ENCODE assay signal across 8 cellular contexts in the genomic region with DNA sequence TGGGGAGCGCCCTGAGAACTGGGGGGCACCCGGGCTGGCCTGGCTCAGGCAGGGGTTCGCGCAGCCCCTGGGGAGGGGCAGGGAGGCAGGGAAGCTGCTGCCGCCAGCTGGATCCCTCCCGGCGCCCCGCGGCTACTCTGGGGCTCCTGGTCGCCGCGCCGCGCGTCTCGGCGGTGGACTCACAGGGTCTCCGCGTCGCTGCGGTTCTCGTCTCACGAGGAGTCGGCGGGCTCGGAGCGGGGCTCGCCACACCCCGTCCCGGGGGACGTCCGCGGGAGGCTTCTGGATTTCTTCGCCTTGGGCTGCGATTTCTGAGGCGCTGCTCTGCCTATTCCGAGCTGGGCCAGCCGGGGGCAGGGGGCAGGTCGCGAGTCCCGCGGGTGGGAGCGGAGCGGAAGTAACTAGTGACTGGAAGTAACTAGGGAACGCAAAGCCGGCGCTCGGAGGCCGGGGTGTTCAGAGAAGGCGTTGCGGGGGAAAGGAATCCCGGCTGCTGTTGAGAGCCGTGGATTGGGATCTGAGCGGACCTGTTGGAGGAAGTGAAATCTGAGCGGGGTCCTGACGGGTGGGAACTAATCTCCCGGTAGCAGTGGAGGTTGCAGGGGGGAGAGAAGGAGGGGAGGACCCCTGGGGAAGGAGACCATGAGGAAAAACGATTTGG. TPM values are rescaled to one million over a fixed set of nuclear protein-coding genes. Genes with fewer than 3 reads are reported as not detected.
A peak's percentile ranks its signal among the peaks of the same experiment; 100 is the strongest.
DNase-seq lines count a peak whose midpoint lies in the region; ATAC-seq and TF ChIP-seq lines count a peak whose summit lies in the region.

No MANE protein-coding gene starts in this region.

- no peaks in the 10 kb centered on the region for H3K9me3 ChIP-seq in neuron (ENCODE audit: low read length)

- peak; percentile 48 for ATAC-seq in foreskin keratinocyte

- H3K4me3 ChIP-seq in neuron (ENCODE audit: low read length), result peak overlapping the region; percentile 68

- H3K4me1 ChIP-seq in foreskin keratinocyte, result no peaks in the 10 kb centered on the region
- peaks cover 10% of the 10 kb centered on the region for H3K4me1 ChIP-seq in neuron (ENCODE audit: insufficient read depth, low read length)

- H3K27me3 ChIP-seq in foreskin keratinocyte, result no peaks in the 10 kb centered on the region
- H3K27me3 ChIP-seq in neuron (ENCODE audit: insufficient read depth, low read length), result no peaks in the 10 kb centered on the region

- H3K27ac ChIP-seq in foreskin keratinocyte, result peak overlapping the region; percentile 67

- H3K36me3 ChIP-seq in neuron (ENCODE audit: insufficient read depth, low read length), result no peaks in the 10 kb centered on the region

- peak overlapping the region; percentile 88 for H2AFZ ChIP-seq in neuron (ENCODE audit: low read depth, low read length)

- DNase-seq in COR-L47 (lab: John Stamatoyannopoulos, UW) (peak; percentile 60), GM20000 (ENCODE audit: low spot score) (peak; percentile 73), HK-2 (ENCODE audit: unreplicated experiment) (peak; percentile 69), RPMI7951 (ENCODE audit: low read depth) (peak; percentile 61), activated gamma-delta T cell treated with Interleukin-2 at 50 U/mL for 16 hours (peak; percentile 45), foreskin keratinocyte (peak; percentile 18 to 37), superior temporal gyrus (ENCODE audit: extremely low spot score) (peak; percentile 31)

- TF ChIP-seq CTCF in GM20000 (IDR thresholded peaks at IDR 0.05; ENCODE audit: extremely low read depth, missing control alignments) (no peak), foreskin keratinocyte (conservative IDR thresholded peaks at IDR 0.05) (peak; percentile 28)

RNA-seq across cellular contexts. Expression of a gene that starts 0.5 kb away (rescaled TPM):
- total RNA-seq in RPMI7951 (2014; rRNA removed; shearing (Covaris generic)), result 22.4 and 29.1 TPM in 2 replicates
- total RNA-seq in foreskin keratinocyte, result 39.0 and 44.8 TPM in 2 replicates
- polyA plus RNA-seq in foreskin keratinocyte, result 36.0 and 40.6 TPM in 2 replicates

RNA-seq across cellular contexts. Expression of a gene that starts 49.8 kb away (rescaled TPM):
- total RNA-seq in RPMI7951 (2014; rRNA removed; shearing (Covaris generic)), result 4.3 and 5.2 TPM in 2 replicates
- total RNA-seq in foreskin keratinocyte, result 1.4 and 1.6 TPM in 2 replicates
- polyA plus RNA-seq in foreskin keratinocyte, result 0.83 and 0.95 TPM in 2 replicates

Comparison
In these comparisons a context has a peak if more than half of its experiments do, and no peak if none do; other contexts are left out.
1. Peak in every context shown above with its lines: DNase-seq, ATAC-seq, H3K4me3 ChIP-seq and H3K27ac ChIP-seq.